Comparison of ENCODE assay signal across 25 cellular contexts in genomic region chr9:109755040-109755439, GRCh38. TPM values are rescaled to one million over a fixed set of nuclear protein-coding genes. Genes with fewer than 3 reads are reported as not detected.
A peak's percentile ranks its signal among the peaks of the same experiment; 100 is the strongest.
DNase-seq lines count a peak whose midpoint lies in the region; ATAC-seq, FAIRE-seq and TF ChIP-seq lines count a peak whose summit lies in the region.
"Had no signal": no experiment of that assay in that cellular context is flagged by ENCODE, and none has a peak within 500 bp of the region (broad histone marks: within the 10 kb centered on the region; RNA-seq: fewer than 3 reads in every experiment).

No MANE protein-coding gene starts in this region.

- H3K4me3 ChIP-seq in astrocyte (ENCODE audit: insufficient read depth, low read depth, low read length) (no peak overlapping the region), smooth muscle cell (no peak overlapping the region)
- H3K4me3 ChIP-seq: GM12878 had no signal

- no peaks in the 10 kb centered on the region for H3K36me3 Mint-ChIP-seq in astrocyte (ENCODE audit: low read depth, unreplicated experiment)
- H3K36me3 Mint-ChIP-seq: CD4-positive, CD25-positive, alpha-beta regulatory T cell; IgD-negative memory B cell had no signal

- DNase-seq in EH (ENCODE audit: low read depth) (peak; percentile 64), M059J (ENCODE audit: low read depth) (peak; percentile 50), astrocyte (ENCODE audit: low read depth) (peak; percentile 78), smooth muscle cell (lab: John Stamatoyannopoulos, UW; ENCODE audit: unreplicated experiment) (no peak), foreskin keratinocyte (no peak), NCI-H524 treated with DMSO at 0.1 percent for 48 hours (lab: John Stamatoyannopoulos, UW) (no peak)
- no peak for DNase-seq in activated CD4-positive, alpha-beta T cell treated with anti-CD3 and anti-CD28 coated beads for 1 hour
- DNase-seq: CD4-positive, CD25-positive, alpha-beta regulatory T cell; DMS53; GDM1; GOT3; HCEC 1CT; NCI-H1048; NCI-H1417; NCI-H1694; NCI-H2029 treated with DMSO at 0.1 percent for 48 hours; NCI-H2227 treated with DMSO at 0.1 percent for 48 hours; NCI-H69; SHP77 had no signal

- H3K79me2 ChIP-seq in astrocyte (ENCODE audit: insufficient read depth, low read length), result no peaks in the 10 kb centered on the region
- no peaks in the 10 kb centered on the region for H3K79me2 ChIP-seq in smooth muscle cell (ENCODE audit: low read depth)

- H2AFZ ChIP-seq in astrocyte (ENCODE audit: low read depth, low read length) (no peak overlapping the region), smooth muscle cell (ENCODE audit: low read depth) (peak overlapping the region; percentile 45)

- TF ChIP-seq CTCF in astrocyte (IDR thresholded peaks at IDR 0.05; ENCODE audit: insufficient read depth, low read depth, low read length) (no peak), smooth muscle cell (IDR thresholded peaks at IDR 0.05; ENCODE audit: borderline replicate concordance, insufficient read depth, poor library complexity, severe bottlenecking) (no peak), foreskin keratinocyte (conservative IDR thresholded peaks at IDR 0.05) (no peak)

- H3K9ac ChIP-seq in astrocyte (ENCODE audit: low read length) (no peak overlapping the region), smooth muscle cell (ENCODE audit: low read depth) (no peak overlapping the region)
- H3K9ac ChIP-seq: KMS-11 had no signal

- H3K27ac ChIP-seq in astrocyte (ENCODE audit: low read depth, low read length) (no peak overlapping the region), smooth muscle cell (ENCODE audit: low read depth) (no peak overlapping the region), foreskin keratinocyte (no peak overlapping the region)
- H3K27ac ChIP-seq: KMS-11, RWPE1 had no signal

- no peak overlapping the region for H3K4me3 Mint-ChIP-seq in astrocyte (ENCODE audit: unreplicated experiment)
- H3K4me3 Mint-ChIP-seq: CD4-positive, CD25-positive, alpha-beta regulatory T cell; IgD-negative memory B cell had no signal

- WGBS in smooth muscle cell (ENCODE audit: low lambda C conversion rate), result 57% methylated on average over 2 of the region's 2 CpGs

- no peak overlapping the region for H3K4me2 ChIP-seq in astrocyte (ENCODE audit: low read length)
- H3K4me2 ChIP-seq in smooth muscle cell, result peak overlapping the region; percentile 8
- H3K4me2 ChIP-seq: KMS-11 had no signal

- no peak for ATAC-seq in foreskin keratinocyte
- no peak for ATAC-seq in GM21576 (IDR thresholded peaks at IDR 0.05; ENCODE audit: unreplicated experiment)
- ATAC-seq: GM12878, Panc1 had no signal

- H3K9me3 ChIP-seq in astrocyte (ENCODE audit: insufficient read depth, low read depth, low read length), result no peaks in the 10 kb centered on the region
- no peaks in the 10 kb centered on the region for H3K9me3 ChIP-seq in smooth muscle cell (replicated peaks; ENCODE audit: low read depth)

- peaks cover 10% of the 10 kb centered on the region for H3K4me1 Mint-ChIP-seq in astrocyte (ENCODE audit: low read depth, unreplicated experiment)
- H3K4me1 Mint-ChIP-seq: CD4-positive, CD25-positive, alpha-beta regulatory T cell; IgD-negative memory B cell had no signal

- H3K27me3 ChIP-seq in astrocyte (ENCODE audit: insufficient read depth, low read length) (no peaks in the 10 kb centered on the region), smooth muscle cell (ENCODE audit: low read depth) (no peaks in the 10 kb centered on the region), foreskin keratinocyte (peaks cover 91% of the 10 kb centered on the region)

- H4K20me1 ChIP-seq in astrocyte (ENCODE audit: insufficient read depth, low read length) (no peaks in the 10 kb centered on the region), smooth muscle cell (ENCODE audit: low read depth) (no peaks in the 10 kb centered on the region)

- H3F3A ChIP-seq in smooth muscle cell (ENCODE audit: low read depth), result no peaks in the 10 kb centered on the region

- H3K4me1 ChIP-seq in astrocyte (ENCODE audit: insufficient read depth, low read length) (peaks cover 7% of the 10 kb centered on the region), smooth muscle cell (ENCODE audit: low read depth) (peaks cover 9% of the 10 kb centered on the region), foreskin keratinocyte (no peaks in the 10 kb centered on the region)

- H3K9me3 Mint-ChIP-seq in astrocyte (ENCODE audit: unreplicated experiment), result no peaks in the 10 kb centered on the region

- FAIRE-seq in astrocyte (lab: Jason Lieb, UNC), result no peak
- FAIRE-seq: GM12878 had no signal

- H3K36me3 ChIP-seq in astrocyte (ENCODE audit: insufficient read depth, low read length), result no peaks in the 10 kb centered on the region
- H3K36me3 ChIP-seq in smooth muscle cell (ENCODE audit: low read depth), result no peaks in the 10 kb centered on the region

- H3K27ac Mint-ChIP-seq in astrocyte (ENCODE audit: unreplicated experiment), result no peak overlapping the region
- H3K27ac Mint-ChIP-seq: CD4-positive, CD25-positive, alpha-beta regulatory T cell; IgD-negative memory B cell had no signal

- H3K27me3 Mint-ChIP-seq in astrocyte (ENCODE audit: low read depth, unreplicated experiment), result peaks cover 5% of the 10 kb centered on the region

RNA-seq across cellular contexts. Expression of gene PALM2AKAP2, which starts 25.0 kb away (rescaled TPM):
- total RNA-seq in M059J (2014; rRNA removed; shearing (Covaris generic)), result 3.7 and 7.7 TPM in 2 replicates
- total RNA-seq in astrocyte (58.1 and 61.3 TPM in 2 replicates), smooth muscle cell (9.3 and 23.0 TPM in 2 replicates), foreskin keratinocyte (6.6 and 8.9 TPM in 2 replicates)
- polyA plus RNA-seq in smooth muscle cell (5.8 and 9.8 TPM in 2 replicates), foreskin keratinocyte (not detected in 2 replicates)
- total RNA-seq: GM12878 had no signal

Comparison
In these comparisons a context has a peak if more than half of its experiments do, and no peak if none do; other contexts are left out.
1. DNase-seq: peak in EH (single experiment), M059J (single experiment) and astrocyte (single experiment); none in smooth muscle cell (single experiment), foreskin keratinocyte (0 of 2), activated CD4-positive, alpha-beta T cell treated with anti-CD3 and anti-CD28 coated beads for 1 hour (single experiment) and NCI-H524 treated with DMSO at 0.1 percent for 48 hours (single experiment).